ENCODE assay signal across 9 cellular contexts in the genomic region with DNA sequence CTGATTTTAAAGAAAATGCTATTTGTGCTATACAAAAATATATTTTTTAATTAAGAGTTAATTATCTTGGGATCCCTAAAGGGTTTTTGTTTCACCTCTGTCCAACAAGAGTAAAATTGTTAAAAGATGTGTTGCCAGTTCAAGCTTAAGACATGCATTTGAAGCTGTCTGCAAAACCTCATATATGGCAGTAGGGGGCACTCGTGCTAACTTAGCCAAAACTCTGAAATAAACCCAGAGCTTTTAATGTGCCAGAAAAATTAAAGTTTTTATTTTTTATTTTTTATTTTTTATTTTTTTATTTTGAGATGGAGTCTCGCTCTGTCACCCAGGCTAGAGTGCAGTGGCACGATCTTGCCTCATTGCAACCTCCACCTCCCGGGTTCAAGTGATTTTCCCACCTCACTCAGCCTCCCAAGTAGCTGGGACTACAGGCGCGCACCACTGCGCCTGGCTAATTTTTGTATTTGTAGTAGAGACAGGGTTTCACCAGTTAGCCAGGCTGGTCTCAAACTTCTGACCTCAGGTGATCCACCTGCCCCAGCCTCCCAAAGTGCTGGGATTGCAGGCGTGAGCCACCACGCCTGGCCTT. TPM values are rescaled to one million over a fixed set of nuclear protein-coding genes. Genes with fewer than 3 reads are reported as not detected.
A peak's percentile ranks its signal among the peaks of the same experiment; 100 is the strongest.
DNase-seq lines count a peak whose midpoint lies in the region; ATAC-seq and TF ChIP-seq lines count a peak whose summit lies in the region.
"Not testable (repeated sequence)": the region's sequence is repeated elsewhere in the genome, so short reads cannot be mapped to it uniquely, and the experiment has no call there.
"Had no signal": no experiment of that assay in that cellular context is flagged by ENCODE, and none has a peak within 500 bp of the region (broad histone marks: within the 10 kb centered on the region; RNA-seq: fewer than 3 reads in every experiment).

No MANE protein-coding gene starts in this region.

- H3K27ac Mint-ChIP-seq in T-cell, result not testable (repeated sequence)

- H3K4me1 Mint-ChIP-seq in T-cell, result peaks cover 0 to 17% (median 16%) of the 10 kb centered on the region in 3 donors

- CTCF ChIA-PET in T-cell (lab: Charles Lee), result interaction anchor here (0.6 to 3.5 kb wide), 22 partner anchors 9 to 241 kb away, joined by 3 to 51 read pairs (median 4); a partner anchor contains a TSS

- peak; percentile 86 for TF ChIP-seq CTCF in C4-2B (conservative IDR thresholded peaks at IDR 0.05)

- not testable (repeated sequence) for H3K9me3 Mint-ChIP-seq in T-cell

- POLR2A ChIA-PET in T-cell (lab: Charles Lee), result interaction anchor here (0.6 to 1.2 kb wide), 4 partner anchors 8 to 26 kb away, joined by 3 to 6 read pairs (median 4); a partner anchor contains a TSS

- ATAC-seq in GM18867 (IDR thresholded peaks at IDR 0.05; ENCODE audit: unreplicated experiment) (peak; percentile 64), HG02981 (IDR thresholded peaks at IDR 0.05; ENCODE audit: unreplicated experiment) (peak; percentile 55), T-cell (replicated peaks in 1 of 4) (peak in 3 of 4 experiments; percentile 55 to 69 (median 56))

- not testable (repeated sequence) for H3K4me3 Mint-ChIP-seq in T-cell

- not testable (repeated sequence) for H3K27me3 Mint-ChIP-seq in T-cell

- H3K27ac ChIP-seq in C4-2B, result not testable (repeated sequence)

- DNase-seq in NCI-H146 treated with DMSO at 0.1 percent for 48 hours (lab: John Stamatoyannopoulos, UW; ENCODE audit: unreplicated experiment) (peak; percentile 23), T-cell (peak in 5 of 34 experiments; percentile 5 to 15 (median 12)), dermis blood vessel endothelial cell (peak; percentile 68), inferior parietal cortex (ENCODE audit: extremely low spot score) (peak; percentile 56), retina (peak; percentile 19)

- peaks cover 55% of the 10 kb centered on the region for H3K36me3 Mint-ChIP-seq in T-cell

RNA-seq across cellular contexts. Expression of a gene that starts 8.8 kb away (rescaled TPM):
- total RNA-seq in T-cell (10 to 100 TPM; 68.6 to 84.9 (median 83.8) TPM), dermis blood vessel endothelial cell (192 and 193 TPM in 2 replicates)

RNA-seq across cellular contexts. Expression of a gene that starts 25.5 kb away (rescaled TPM):
- total RNA-seq in T-cell (not detected), dermis blood vessel endothelial cell (0.47 TPM in 1 of 2 replicates, not detected in the other)
- total RNA-seq: mononuclear cell had no signal

RNA-seq across cellular contexts. Expression of a gene that starts 46.2 kb away (rescaled TPM):
- total RNA-seq in T-cell (1 to 10 TPM in 3 of 5 donors, under 1 TPM in 2; 0.41 to 2.1 (median 1.1) TPM), dermis blood vessel endothelial cell (0.68 and 2.3 TPM in 2 replicates)
